Comparison of ENCODE assay signal across 10 cellular contexts in genomic region chr20:36607586-36608387, GRCh38. TPM values are rescaled to one million over a fixed set of nuclear protein-coding genes. Genes with fewer than 3 reads are reported as not detected.
DNase-seq lines count a peak whose midpoint lies in the region; ATAC-seq and TF ChIP-seq lines count a peak whose summit lies in the region.
"Had no signal": no experiment of that assay in that cellular context is flagged by ENCODE, and none has a peak within 500 bp of the region (broad histone marks: within the 10 kb centered on the region; RNA-seq: fewer than 3 reads in every experiment).

No MANE protein-coding gene starts in this region.

- in situ Hi-C loops in ACHN (cut with HindIII; ENCODE audit: low pct_ligation_motif_present, low pct_unique_long_range_greater_than_20kb, low sequenced_read_pairs): no loop called here

- H2BK5ac ChIP-seq in mesenchymal stem cell (ENCODE audit: low read depth, low read length, poor library complexity, severe bottlenecking): no peak overlapping the region

- H3K27ac Mint-ChIP-seq in activated T-helper 1 cell treated with anti-CD3 and anti-CD28 coated beads, Interleukin-12 subunit alpha, Interleukin-12 subunit beta, Interleukin-2, Interleukin-4 antibody, amounts not matched to agents 30 ng/mL and 10 ng/mL and 1 ng/mL, durations not matched to agents 14 hours and 24 hours and 36 hours: peak overlapping the region; percentile 67

- no peaks in the 10 kb centered on the region for H3K27me3 ChIP-seq in mesenchymal stem cell (ENCODE audit: control insufficient read depth in 1 of 2, insufficient read depth in 1 of 2, low read length in 2 of 2)
- no peaks in the 10 kb centered on the region for H3K27me3 ChIP-seq in heart left ventricle
- H3K27me3 ChIP-seq: ovary had no signal

- no peak overlapping the region for H3K14ac ChIP-seq in mesenchymal stem cell (ENCODE audit: low read length in 2 of 2)

- TF ChIP-seq CTCF in heart left ventricle (IDR thresholded peaks at IDR 0.05): no peak

- H3K36me3 Mint-ChIP-seq in activated T-helper 1 cell treated with anti-CD3 and anti-CD28 coated beads, Interleukin-12 subunit alpha, Interleukin-12 subunit beta, Interleukin-2, Interleukin-4 antibody, amounts not matched to agents 30 ng/mL and 10 ng/mL and 1 ng/mL, durations not matched to agents 14 hours and 24 hours and 36 hours (ENCODE audit: low read depth): peaks cover 38% of the 10 kb centered on the region

- H2AFZ ChIP-seq in mesenchymal stem cell (ENCODE audit: low read depth, low read length): no peak overlapping the region

- H3K9me3 Mint-ChIP-seq in activated T-helper 1 cell treated with anti-CD3 and anti-CD28 coated beads, Interleukin-12 subunit alpha, Interleukin-12 subunit beta, Interleukin-2, Interleukin-4 antibody, amounts not matched to agents 30 ng/mL and 10 ng/mL and 1 ng/mL, durations not matched to agents 14 hours and 24 hours and 36 hours: no peaks in the 10 kb centered on the region

- H3K27me3 Mint-ChIP-seq in activated T-helper 1 cell treated with anti-CD3 and anti-CD28 coated beads, Interleukin-12 subunit alpha, Interleukin-12 subunit beta, Interleukin-2, Interleukin-4 antibody, amounts not matched to agents 30 ng/mL and 10 ng/mL and 1 ng/mL, durations not matched to agents 14 hours and 24 hours and 36 hours (ENCODE audit: insufficient read depth): peaks cover 2% of the 10 kb centered on the region

- intact Hi-C loops in activated T-helper 1 cell treated with anti-CD3 and anti-CD28 coated beads, Interleukin-12 subunit alpha, Interleukin-12 subunit beta, Interleukin-2, Interleukin-4 antibody, amounts not matched to agents 30 ng/mL and 10 ng/mL and 1 ng/mL, durations not matched to agents 14 hours and 24 hours and 36 hours (cut with micrococcal nuclease): loop anchor here (10.0 kb wide), 1 partner anchor 257 kb away; a partner anchor contains a TSS
- intact Hi-C loops in heart left ventricle (cut with DNase I): loop anchor here in 4 of 10 donors (5.0 to 10.0 kb wide), 6 partner anchors 35 to 403 kb away; partner anchors contain the start of genes DSN1 (in 1 of the 4), NDRG3 (in 1 of the 4) and TGIF2 (in 1 of the 4)

- H3K4me3 Mint-ChIP-seq in activated T-helper 1 cell treated with anti-CD3 and anti-CD28 coated beads, Interleukin-12 subunit alpha, Interleukin-12 subunit beta, Interleukin-2, Interleukin-4 antibody, amounts not matched to agents 30 ng/mL and 10 ng/mL and 1 ng/mL, durations not matched to agents 14 hours and 24 hours and 36 hours: peak overlapping the region; percentile 98

- H3K4me1 ChIP-seq in mesenchymal stem cell (ENCODE audit: control insufficient read depth, insufficient read depth, low read depth, low read length): peaks cover 9% of the 10 kb centered on the region
- peaks cover 4 to 26% (median 20%) of the 10 kb centered on the region in 12 donors for H3K4me1 ChIP-seq in heart left ventricle

- H3K27ac ChIP-seq in mesenchymal stem cell (ENCODE audit: low read length, poor library complexity, severe bottlenecking) (no peak overlapping the region), heart left ventricle (peak overlapping the region in 1 of 12 donors; percentile 96)
- H3K27ac ChIP-seq: ovary had no signal

- H3K4me2 ChIP-seq in mesenchymal stem cell (ENCODE audit: low read length, poor library complexity, severe bottlenecking): no peak overlapping the region

- TF ChIP-seq POLR2A in heart left ventricle (IDR thresholded peaks at IDR 0.05): no peak

- H3K23ac ChIP-seq in mesenchymal stem cell (ENCODE audit: low read length in 2 of 2): peak overlapping the region in 1 of 2 experiments; percentile 91

- H3K4me3 ChIP-seq in mesenchymal stem cell (ENCODE audit: insufficient read depth in 1 of 2, low read depth in 1 of 2, low read length in 2 of 2) (peak overlapping the region in 1 of 2 experiments; percentile 99), heart left ventricle (peak overlapping the region in 2 of 12 donors; percentile 93 to 99)
- H3K4me3 ChIP-seq: ovary had no signal

- H3K79me1 ChIP-seq in mesenchymal stem cell (replicated peaks; ENCODE audit: low read length, poor library complexity, severe bottlenecking): peaks cover 10% of the 10 kb centered on the region

- peak; percentile 18 for DNase-seq in ACHN
- peak; percentile 17 for DNase-seq in HK-2 (ENCODE audit: unreplicated experiment)
- no peak for DNase-seq in activated T-helper 1 cell treated with anti-CD3 and anti-CD28 coated beads, Interleukin-12 subunit alpha, Interleukin-12 subunit beta, Interleukin-2, Interleukin-4 antibody, amounts not matched to agents 30 ng/mL and 10 ng/mL and 1 ng/mL, durations not matched to agents 14 hours and 24 hours and 36 hours (ENCODE audit: low spot score)
- no peak for DNase-seq in mesenchymal stem cell
- DNase-seq in medulla oblongata (ENCODE audit: extremely low spot score): no peak
- no peak for DNase-seq in heart left ventricle
- DNase-seq in NCI-H1417 (lab: John Stamatoyannopoulos, UW): no peak
- DNase-seq: NCI-H187, ovary had no signal

- WGBS in mesenchymal stem cell: 98% methylated on average over 7 of the region's 7 CpGs
- 73 to 87% (median 80%) methylated on average over 7 of the region's 7 CpGs for WGBS in heart left ventricle, 4 donors

- no peak overlapping the region for H3K18ac ChIP-seq in mesenchymal stem cell (ENCODE audit: low read depth in 1 of 2, low read length in 2 of 2)

- peak overlapping the region; percentile 53 for H4K91ac ChIP-seq in mesenchymal stem cell (ENCODE audit: low read length)

- no peak overlapping the region for H3K4ac ChIP-seq in mesenchymal stem cell (ENCODE audit: low read depth in 1 of 2, low read length in 2 of 2)

- H3K9me3 ChIP-seq in mesenchymal stem cell (ENCODE audit: control insufficient read depth, low read length) (no peaks in the 10 kb centered on the region), heart left ventricle (no peaks in the 10 kb centered on the region)
- H3K9me3 ChIP-seq: ovary had no signal

- no peak overlapping the region for H2BK12ac ChIP-seq in mesenchymal stem cell (ENCODE audit: low read length in 2 of 2)

- no peak overlapping the region for H4K8ac ChIP-seq in mesenchymal stem cell (ENCODE audit: low read length)

- no peak overlapping the region for H2BK15ac ChIP-seq in mesenchymal stem cell (ENCODE audit: low read depth, poor library complexity, severe bottlenecking)

- peaks cover 30% of the 10 kb centered on the region for H3K4me1 Mint-ChIP-seq in activated T-helper 1 cell treated with anti-CD3 and anti-CD28 coated beads, Interleukin-12 subunit alpha, Interleukin-12 subunit beta, Interleukin-2, Interleukin-4 antibody, amounts not matched to agents 30 ng/mL and 10 ng/mL and 1 ng/mL, durations not matched to agents 14 hours and 24 hours and 36 hours (ENCODE audit: low read depth)

- peaks cover 44 to 52% of the 10 kb centered on the region in 2 experiments for H3K36me3 ChIP-seq in mesenchymal stem cell (ENCODE audit: control insufficient read depth in 1 of 2, insufficient read depth in 2 of 2, low read depth in 1 of 2, low read length in 2 of 2)
- H3K36me3 ChIP-seq in heart left ventricle: peaks cover 0 to 53% (median 50%) of the 10 kb centered on the region in 9 donors
- H3K36me3 ChIP-seq: ovary had no signal

- peak overlapping the region; percentile 92 for H3K9ac ChIP-seq in mesenchymal stem cell (ENCODE audit: low read length)

- no peak overlapping the region for H2AK5ac ChIP-seq in mesenchymal stem cell (ENCODE audit: low read length, severe bottlenecking)

- H2BK120ac ChIP-seq in mesenchymal stem cell (ENCODE audit: low read depth, low read length): no peak overlapping the region

- ATAC-seq in GM18870 (IDR thresholded peaks at IDR 0.05; ENCODE audit: unreplicated experiment): no peak
- ATAC-seq in heart left ventricle: no peak

RNA-seq across cellular contexts. Expression of gene RAB5IF, which starts 2.2 kb away (rescaled TPM):
- total RNA-seq in activated T-helper 1 cell treated with anti-CD3 and anti-CD28 coated beads, Interleukin-12 subunit alpha, Interleukin-12 subunit beta, Interleukin-2, Interleukin-4 antibody, amounts not matched to agents 30 ng/mL and 10 ng/mL and 1 ng/mL, durations not matched to agents 14 hours and 24 hours and 36 hours: 112 and 119 TPM in 2 replicates
- polyA plus RNA-seq in mesenchymal stem cell (2013, experiment 1 of 2): 138 TPM
- polyA plus RNA-seq in mesenchymal stem cell (2013, experiment 2 of 2): 147 TPM
- 10 to 100 TPM; 35.5 to 87.7 (median 63.1) TPM for total RNA-seq in heart left ventricle
- 100 to 1,000 TPM in 1 of 2 donors, 10 to 100 TPM in 1; 58.1 to 101 TPM for polyA plus RNA-seq in heart left ventricle

RNA-seq across cellular contexts. Expression of gene TGIF2, which starts 34.4 kb away (rescaled TPM):
- 50.9 and 55.4 TPM in 2 replicates for total RNA-seq in activated T-helper 1 cell treated with anti-CD3 and anti-CD28 coated beads, Interleukin-12 subunit alpha, Interleukin-12 subunit beta, Interleukin-2, Interleukin-4 antibody, amounts not matched to agents 30 ng/mL and 10 ng/mL and 1 ng/mL, durations not matched to agents 14 hours and 24 hours and 36 hours
- polyA plus RNA-seq in mesenchymal stem cell (2013, experiment 1 of 2): 16.5 TPM
- 16.7 TPM for polyA plus RNA-seq in mesenchymal stem cell (2013, experiment 2 of 2)
- 10 to 100 TPM in 3 of 9 donors, 1 to 10 TPM in 6; 4.5 to 14.9 (median 8.2) TPM for total RNA-seq in heart left ventricle
- 1 to 10 TPM; 2.1 to 5.4 TPM for polyA plus RNA-seq in heart left ventricle

RNA-seq across cellular contexts. Expression of gene SLA2, which starts 38.2 kb away (rescaled TPM):
- 62.0 and 64.0 TPM in 2 replicates for total RNA-seq in activated T-helper 1 cell treated with anti-CD3 and anti-CD28 coated beads, Interleukin-12 subunit alpha, Interleukin-12 subunit beta, Interleukin-2, Interleukin-4 antibody, amounts not matched to agents 30 ng/mL and 10 ng/mL and 1 ng/mL, durations not matched to agents 14 hours and 24 hours and 36 hours
- not detected for polyA plus RNA-seq in mesenchymal stem cell (2013, experiment 1 of 2)
- not detected for polyA plus RNA-seq in mesenchymal stem cell (2013, experiment 2 of 2)
- total RNA-seq in heart left ventricle: 1 to 10 TPM in 2 of 9 donors, under 1 TPM in 7; 0.14 to 3.0 (median 0.38) TPM
- polyA plus RNA-seq in heart left ventricle: under 1 TPM; 0.14 to 0.30 TPM

Comparison
In these comparisons a context has a peak if more than half of its experiments do, and no peak if none do; other contexts are left out.
1. DNase-seq: peak in ACHN (single experiment) and HK-2 (single experiment); none in activated T-helper 1 cell treated with anti-CD3 and anti-CD28 coated beads, Interleukin-12 subunit alpha, Interleukin-12 subunit beta, Interleukin-2, Interleukin-4 antibody, amounts not matched to agents 30 ng/mL and 10 ng/mL and 1 ng/mL, durations not matched to agents 14 hours and 24 hours and 36 hours (single experiment), mesenchymal stem cell (single experiment), medulla oblongata (single experiment), heart left ventricle (0 of 5) and NCI-H1417 (0 of 3).
2. RNA of gene SLA2, which starts 38.2 kb away (total RNA-seq): 62.0 to 64.0 TPM in activated T-helper 1 cell treated with anti-CD3 and anti-CD28 coated beads, Interleukin-12 subunit alpha, Interleukin-12 subunit beta, Interleukin-2, Interleukin-4 antibody, amounts not matched to agents 30 ng/mL and 10 ng/mL and 1 ng/mL, durations not matched to agents 14 hours and 24 hours and 36 hours; 0.14 to 3.0 TPM in heart left ventricle; every median in the first group is over 10 times any median in the second.